Comparison of ENCODE assay signal across 1 cellular context in genomic region chr16:85057948-85058347, GRCh38.
TF ChIP-seq lines count a peak whose summit lies in the region.

No MANE protein-coding gene starts in this region.

TF ChIP-seq in HepG2, 621 proteins besides CTCF, POLR2A, EP300 and RAD21:
- TF ChIP-seq PTBP1 (IDR thresholded peaks at IDR 0.05; ENCODE audit: low read depth, low read length, poor library complexity, severe bottlenecking) (no peak), ZMYM2 (CRISPR knock-in tag; IDR thresholded peaks at IDR 0.05) (no peak), CBX2 (IDR thresholded peaks at IDR 0.05; ENCODE audit: low read depth, low read length) (no peak), CBX2 (CRISPR knock-in tag; IDR thresholded peaks at IDR 0.05; ENCODE audit: low read depth) (no peak), HNRNPL (IDR thresholded peaks at IDR 0.05; ENCODE audit: low read depth, low read length) (no peak), ZNF180 (CRISPR knock-in tag; IDR thresholded peaks at IDR 0.05; ENCODE audit: borderline replicate concordance, low read depth) (no peak), ATM (IDR thresholded peaks at IDR 0.05; ENCODE audit: borderline replicate concordance) (no peak), ZNF557 (CRISPR knock-in tag; IDR thresholded peaks at IDR 0.05) (no peak), THAP11 (CRISPR knock-in tag; IDR thresholded peaks at IDR 0.05) (no peak), ZBED4 (CRISPR knock-in tag; IDR thresholded peaks at IDR 0.05; ENCODE audit: borderline replicate concordance) (no peak), ZNF335 (CRISPR knock-in tag; IDR thresholded peaks at IDR 0.05) (no peak), TFDP1 (CRISPR knock-in tag; IDR thresholded peaks at IDR 0.05; ENCODE audit: borderline replicate concordance) (no peak), FOXA3 (CRISPR knock-in tag; IDR thresholded peaks at IDR 0.05) (no peak), ZIK1 (CRISPR knock-in tag; IDR thresholded peaks at IDR 0.05; ENCODE audit: borderline replicate concordance, low read depth) (no peak), ZNF639 (CRISPR knock-in tag; conservative IDR thresholded peaks at IDR 0.05) (no peak), ZNF10 (CRISPR knock-in tag; IDR thresholded peaks at IDR 0.05; ENCODE audit: borderline replicate concordance, low read depth) (no peak)
